15 cellular contexts compared by ENCODE assay signal in the genomic region with DNA sequence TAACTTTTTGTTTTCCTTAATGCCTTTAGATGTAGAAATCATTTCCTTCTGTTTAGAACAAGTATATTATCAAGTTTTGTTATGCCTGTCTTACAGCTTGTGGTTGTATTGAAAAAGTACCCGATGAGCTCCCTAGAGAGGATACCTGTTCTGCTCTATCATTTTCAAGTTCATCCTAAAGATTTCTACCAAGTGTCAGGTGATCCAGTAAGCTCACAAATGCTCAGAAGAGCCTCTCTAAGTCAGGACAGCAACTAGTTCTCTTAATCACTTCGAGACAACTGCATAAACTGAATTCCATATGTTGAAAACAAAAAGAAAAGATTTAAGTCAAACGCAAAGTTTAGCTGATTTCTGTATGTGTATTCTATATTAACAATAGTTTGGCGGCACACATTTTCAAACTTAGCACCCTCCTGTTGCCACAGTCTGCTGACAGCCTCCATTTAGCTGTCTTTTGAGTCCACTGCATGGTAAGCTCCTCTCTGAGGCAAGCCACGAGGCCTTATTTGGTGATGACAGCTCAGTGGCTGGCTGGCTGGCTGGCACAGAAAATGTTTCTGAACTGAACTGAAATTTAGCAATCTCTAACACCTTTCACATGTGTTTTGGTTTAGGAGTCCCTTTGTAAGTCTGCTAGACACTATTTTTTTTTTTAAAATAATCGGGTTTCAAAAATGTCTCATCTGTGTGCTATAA. TPM values are rescaled to one million over a fixed set of nuclear protein-coding genes. Genes with fewer than 3 reads are reported as not detected.
DNase-seq lines count a peak whose midpoint lies in the region; ATAC-seq lines count a peak whose summit lies in the region.
"Had no signal": no experiment of that assay in that cellular context is flagged by ENCODE, and none has a peak within 500 bp of the region (broad histone marks: within the 10 kb centered on the region; RNA-seq: fewer than 3 reads in every experiment).

No MANE protein-coding gene starts in this region.

- H3K27ac Mint-ChIP-seq in activated CD4-positive, alpha-beta memory T cell treated with anti-CD3 and anti-CD28 coated beads, Interleukin-2, amount 10 ng/mL, durations not matched to agents 7 days and 5 days, result no peak overlapping the region
- H3K27ac Mint-ChIP-seq in activated T-cell treated with anti-CD3 and anti-CD28 coated beads, Interleukin-2, amount 50 U/mL, for 24 hours, result no peak overlapping the region
- H3K27ac Mint-ChIP-seq: activated T-cell treated with anti-CD3 and anti-CD28 coated beads, Interleukin-2, amount 50 U/mL, for 72 hours; IgD-negative memory B cell had no signal

- CTCF ChIA-PET in activated CD4-positive, alpha-beta memory T cell treated with anti-CD3 and anti-CD28 coated beads, Interleukin-2, amount 10 ng/mL, durations not matched to agents 7 days and 5 days (lab: Charles Lee), result no interaction called here

- ATAC-seq in GM18868 (IDR thresholded peaks at IDR 0.05; ENCODE audit: unreplicated experiment) (peak; percentile 32), left ventricle myocardium superior (peak; percentile 84), GM18909 (IDR thresholded peaks at IDR 0.05; ENCODE audit: poor library complexity, unreplicated experiment) (no peak)
- ATAC-seq: activated T-cell treated with anti-CD3 and anti-CD28 coated beads, Interleukin-2, amount 50 U/mL, for 72 hours had no signal

- H3K9me3 Mint-ChIP-seq in activated CD4-positive, alpha-beta memory T cell treated with anti-CD3 and anti-CD28 coated beads, Interleukin-2, amount 10 ng/mL, durations not matched to agents 7 days and 5 days, result peaks cover 12% of the 10 kb centered on the region
- H3K9me3 Mint-ChIP-seq in activated T-cell treated with anti-CD3 and anti-CD28 coated beads, Interleukin-2, amount 50 U/mL, for 24 hours, result no peaks in the 10 kb centered on the region

- no peaks in the 10 kb centered on the region for H3K27me3 Mint-ChIP-seq in activated CD4-positive, alpha-beta memory T cell treated with anti-CD3 and anti-CD28 coated beads, Interleukin-2, amount 10 ng/mL, durations not matched to agents 7 days and 5 days
- H3K27me3 Mint-ChIP-seq in activated T-cell treated with anti-CD3 and anti-CD28 coated beads, Interleukin-2, amount 50 U/mL, for 24 hours, result no peaks in the 10 kb centered on the region
- H3K27me3 Mint-ChIP-seq: IgD-negative memory B cell had no signal

- POLR2A ChIA-PET in activated CD4-positive, alpha-beta memory T cell treated with anti-CD3 and anti-CD28 coated beads, Interleukin-2, amount 10 ng/mL, durations not matched to agents 7 days and 5 days (lab: Charles Lee), result no interaction called here

- DNase-seq in astrocyte of the hippocampus (ENCODE audit: low read depth, low spot score) (peak; percentile 65), left ventricle myocardium superior (no peak), stromal cell of bone marrow (ENCODE audit: low read depth) (peak; percentile 34), GOT3 (lab: John Stamatoyannopoulos, UW) (no peak)
- DNase-seq in activated CD4-positive, alpha-beta memory T cell treated with anti-CD3 and anti-CD28 coated beads, Interleukin-2, amount 10 ng/mL, durations not matched to agents 7 days and 5 days, result no peak
- no peak for DNase-seq in activated T-cell treated with anti-CD3 and anti-CD28 coated beads, Interleukin-2, amount 50 U/mL, for 24 hours
- DNase-seq: activated T-cell treated with anti-CD3 and anti-CD28 coated beads, Interleukin-2, amount 50 U/mL, for 72 hours; DND-41; effector CD8-positive, alpha-beta T cell; NCI-H524 treated with DMSO at 0.1 percent for 48 hours; upper lobe of left lung had no signal

- intact Hi-C loops in left ventricle myocardium superior (cut with micrococcal nuclease), result no loop called here

- no peaks in the 10 kb centered on the region for H3K36me3 Mint-ChIP-seq in activated CD4-positive, alpha-beta memory T cell treated with anti-CD3 and anti-CD28 coated beads, Interleukin-2, amount 10 ng/mL, durations not matched to agents 7 days and 5 days (ENCODE audit: low read depth)
- H3K36me3 Mint-ChIP-seq in activated T-cell treated with anti-CD3 and anti-CD28 coated beads, Interleukin-2, amount 50 U/mL, for 24 hours (ENCODE audit: low read depth), result no peaks in the 10 kb centered on the region
- H3K36me3 Mint-ChIP-seq: IgD-negative memory B cell had no signal

- no peak overlapping the region for H3K4me3 Mint-ChIP-seq in activated CD4-positive, alpha-beta memory T cell treated with anti-CD3 and anti-CD28 coated beads, Interleukin-2, amount 10 ng/mL, durations not matched to agents 7 days and 5 days
- H3K4me3 Mint-ChIP-seq in activated T-cell treated with anti-CD3 and anti-CD28 coated beads, Interleukin-2, amount 50 U/mL, for 24 hours, result no peak overlapping the region
- H3K4me3 Mint-ChIP-seq: activated T-cell treated with anti-CD3 and anti-CD28 coated beads, Interleukin-2, amount 50 U/mL, for 72 hours; IgD-negative memory B cell had no signal

- H3K4me1 Mint-ChIP-seq in activated CD4-positive, alpha-beta memory T cell treated with anti-CD3 and anti-CD28 coated beads, Interleukin-2, amount 10 ng/mL, durations not matched to agents 7 days and 5 days, result no peaks in the 10 kb centered on the region
- no peaks in the 10 kb centered on the region for H3K4me1 Mint-ChIP-seq in activated T-cell treated with anti-CD3 and anti-CD28 coated beads, Interleukin-2, amount 50 U/mL, for 24 hours (ENCODE audit: low read depth)
- H3K4me1 Mint-ChIP-seq: IgD-negative memory B cell had no signal

RNA-seq across cellular contexts. Expression of gene SEMA3C, which starts 59.4 kb away (rescaled TPM):
- total RNA-seq in left ventricle myocardium superior, result 71.7 TPM
- total RNA-seq in activated CD4-positive, alpha-beta memory T cell treated with anti-CD3 and anti-CD28 coated beads, Interleukin-2, amount 10 ng/mL, durations not matched to agents 7 days and 5 days, result not detected
- total RNA-seq: activated T-cell treated with anti-CD3 and anti-CD28 coated beads, Interleukin-2, amount 50 U/mL, for 72 hours; T-helper 1 cell treated with Interleukin-12 subunit alpha and Interleukin-12 subunit beta and Interleukin-4 antibody, amounts not matched to agents 30 ng/mL and 1 ng/mL, for 36 hours had no signal

Comparison
In these comparisons a context has a peak if more than half of its experiments do, and no peak if none do; other contexts are left out.
1. DNase-seq: peak in astrocyte of the hippocampus (single experiment) and stromal cell of bone marrow (single experiment); none in left ventricle myocardium superior (single experiment), activated CD4-positive, alpha-beta memory T cell treated with anti-CD3 and anti-CD28 coated beads, Interleukin-2, amount 10 ng/mL, durations not matched to agents 7 days and 5 days (single experiment), GOT3 (single experiment) and activated T-cell treated with anti-CD3 and anti-CD28 coated beads, Interleukin-2, amount 50 U/mL, for 24 hours (single experiment).
2. RNA of gene SEMA3C, which starts 59.4 kb away (total RNA-seq): 71.7 TPM in left ventricle myocardium superior (single experiment); not detected in activated CD4-positive, alpha-beta memory T cell treated with anti-CD3 and anti-CD28 coated beads, Interleukin-2, amount 10 ng/mL, durations not matched to agents 7 days and 5 days; every median in the first group is over 10 times any median in the second.